ENCODE assay signal across 8 cellular contexts in the genomic region with DNA sequence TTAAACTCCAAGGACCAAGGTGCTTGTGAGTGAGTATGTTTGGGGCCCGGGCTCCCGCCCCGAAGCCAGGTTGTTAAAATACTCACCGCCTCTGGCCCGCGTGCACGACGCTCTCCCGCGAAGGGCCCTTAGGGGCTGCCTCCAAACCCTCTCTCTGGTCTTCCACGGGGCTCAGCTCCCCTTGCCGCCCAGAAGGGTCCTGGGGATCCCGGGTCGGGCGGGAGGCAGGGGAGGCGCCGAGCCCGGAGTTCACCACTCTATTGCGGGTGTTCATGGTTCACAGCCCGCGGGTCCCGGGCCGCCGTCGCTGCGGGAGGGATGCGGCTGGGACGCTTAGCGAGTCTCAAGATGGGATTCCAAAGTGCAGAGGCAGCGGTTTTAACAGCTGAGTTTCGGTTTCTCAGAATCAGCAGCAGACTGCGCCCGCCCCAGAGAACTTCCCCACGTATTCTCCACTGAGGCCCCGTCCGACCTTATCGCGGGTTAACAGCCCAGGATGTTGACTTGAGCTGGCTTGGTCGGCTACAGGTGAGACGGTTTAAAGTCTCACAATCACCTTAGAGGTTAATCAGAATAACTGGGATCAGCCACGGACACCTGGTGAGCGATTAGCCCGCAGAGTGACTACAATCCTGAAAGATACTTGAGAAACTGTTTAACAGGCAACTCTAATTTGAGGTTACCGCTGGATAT. TPM values are rescaled to one million over a fixed set of nuclear protein-coding genes. Genes with fewer than 3 reads are reported as not detected.
DNase-seq lines count a peak whose midpoint lies in the region; ATAC-seq, FAIRE-seq and TF ChIP-seq lines count a peak whose summit lies in the region.

Gene EPSTI1, minus strand, starts transcription at position 350 of the 693 bp plus-strand sequence. Its CDS starts 76 bp downstream, at position 274.

- BruUV-seq in GM12878 (replicated peaks; lab: Mats Ljungman, UMichigan), result no TSS peak

- H3K4me2 ChIP-seq in GM12878 (ENCODE audit: control insufficient read depth, insufficient read depth), result peak within 1 kb of the TSS; percentile 90

- H3K79me2 ChIP-seq in GM12878 (ENCODE audit: control insufficient read depth, insufficient read depth, low read length), result peaks cover 30% of the 10 kb centered on the region

- DNase-seq in AG04449 (ENCODE audit: low read depth, low spot score), result no peak
- peak; percentile 50 for DNase-seq in T-helper 9 cell
- DNase-seq in GM12878 (ENCODE audit: low read depth, low spot score), result no peak
- no peak for DNase-seq in NCI-H2196 treated with DMSO at 0.1 percent for 48 hours (lab: John Stamatoyannopoulos, UW; ENCODE audit: unreplicated experiment)

- ATAC-seq in HG03354 (IDR thresholded peaks at IDR 0.05; ENCODE audit: poor library complexity, severe bottlenecking, unreplicated experiment) (peak; percentile 82), GM12878 (peak; percentile 82)

- peak in 1 of 2 experiments; percentile 67; a peak in 1 of 4 replicates for TF ChIP-seq EP300 in GM12878 (IDR thresholded peaks at IDR 0.05; ENCODE audit: borderline replicate concordance in 1 of 2, control insufficient read depth in 1 of 2, low read depth in 2 of 2, low read length in 2 of 2)

- H3K9ac ChIP-seq in GM12878 (ENCODE audit: control insufficient read depth, insufficient read depth, low read length) (peak within 1 kb of the TSS; percentile 94), iPS-15b (ENCODE audit: low read depth, low read length) (no peak within 1 kb of the TSS)

- POLR2A ChIA-PET in AG04449 (lab: Yijun Ruan, JAX), result no interaction called here
- POLR2A ChIA-PET in GM12878 (lab: Charles Lee), result interaction anchor here (0.5 to 6.3 kb wide), 11 partner anchors 16 to 413 kb away, joined by 3 to 49 read pairs (median 3); partner anchors contain the start of gene DNAJC15

- peak within 1 kb of the TSS; percentile 80 for H2AFZ ChIP-seq in GM12878 (ENCODE audit: control insufficient read depth, low read depth, low read length)

- H3K4me1 ChIP-seq in GM12878 (ENCODE audit: control insufficient read depth, insufficient read depth, low read length), result peaks cover 27% of the 10 kb centered on the region
- H3K4me1 ChIP-seq in iPS-15b (ENCODE audit: control insufficient read depth, insufficient read depth, low read length), result no peaks in the 10 kb centered on the region

- no peak for FAIRE-seq in GM12878 (lab: Jason Lieb, UNC)

- peak within 1 kb of the TSS; percentile 99 for H3K27ac ChIP-seq in GM12878 (ENCODE audit: control insufficient read depth, insufficient read depth)
- H3K27ac ChIP-seq in skin epidermis, result peak within 1 kb of the TSS; percentile 66 to 98 (median 89)

- H3K36me3 ChIP-seq in GM12878 (ENCODE audit: control insufficient read depth in 2 of 2, insufficient read depth in 2 of 2, low read length in 1 of 2) (no peaks in the 10 kb centered on the region), iPS-15b (ENCODE audit: control insufficient read depth, insufficient read depth, low read length) (no peaks in the 10 kb centered on the region)

- intact Hi-C loops in GM12878 (cut with micrococcal nuclease; ENCODE audit: unreplicated experiment), result loop anchor here (1.0 to 5.0 kb wide), 3 partner anchors 31 to 610 kb away; partner anchors contain the start of gene DNAJC15

- SMC1A ChIA-PET in GM12878 (lab: Charles Lee; ENCODE audit: uncharacterized antibody, unreplicated experiment), result interaction anchor here (0.6 to 11.2 kb wide), 32 partner anchors 9 to 429 kb away, joined by 3 to 150 read pairs (median 6); partner anchors contain the start of gene DNAJC15

- TF ChIP-seq POLR2A in GM19099 (IDR thresholded peaks at IDR 0.05; ENCODE audit: extremely low read depth, insufficient read length, low read depth), result peak; percentile 86
- TF ChIP-seq POLR2A in GM12878 (IDR thresholded peaks at IDR 0.05; ENCODE audit: low read depth, low read length), result peak; percentile 85

- TF ChIP-seq CTCF in AG04449 (IDR thresholded peaks at IDR 0.05; ENCODE audit: insufficient read depth, low read length, missing control alignments) (no peak), GM12878 (IDR thresholded peaks at IDR 0.05 in 2 of 3, conservative IDR thresholded peaks at IDR 0.05 in 1 of 3; ENCODE audit: control insufficient read depth in 2 of 3, extremely low read depth in 1 of 3, insufficient read depth in 1 of 3, low read depth in 3 of 3, low read length in 3 of 3) (no peak)

- H3K9me3 ChIP-seq in GM12878 (replicated peaks; ENCODE audit: control insufficient read depth, insufficient read depth, low read length) (no peaks in the 10 kb centered on the region), iPS-15b (ENCODE audit: control insufficient read depth, insufficient read depth, low read length) (no peaks in the 10 kb centered on the region)

- in situ Hi-C loops in GM12878 (cut with MboI), result no loop called here

- no peak for TF ChIP-seq RAD21 in GM12878 (IDR thresholded peaks at IDR 0.05; ENCODE audit: insufficient read depth, low read depth, low read length)

- RAD21 ChIA-PET in GM12878 (lab: Charles Lee; ENCODE audit: unreplicated experiment), result interaction anchor here (0.7 to 7.6 kb wide), 16 partner anchors 9 to 613 kb away, joined by 3 to 51 read pairs (median 6); partner anchors contain the start of gene DNAJC15

- CTCF ChIA-PET in AG04449 (lab: Yijun Ruan, JAX) (interaction anchor here (0.8 to 8.3 kb wide), 5 partner anchors 9 to 172 kb away, joined by 3 to 65 read pairs (median 3); no protein-coding TSS in a partner anchor), GM12878 (lab: Yijun Ruan, JAX) (interaction anchor here (1.0 to 8.5 kb wide), 5 partner anchors 11 to 140 kb away, joined by 3 to 59 read pairs (median 4); partner anchors contain the start of gene DNAJC15)

- no peaks in the 10 kb centered on the region for H4K20me1 ChIP-seq in GM12878 (ENCODE audit: control insufficient read depth, insufficient read depth)

- under 1% methylated on average over 44 of the region's 44 CpGs for WGBS in GM12878 (ENCODE audit: insufficient coverage, insufficient replicate concordance, low lambda C conversion rate, missing lambda C conversion rate)

- H3K27me3 ChIP-seq in GM12878 (replicated peaks in 1 of 2; ENCODE audit: control insufficient read depth in 2 of 2, insufficient read depth in 2 of 2, low read length in 1 of 2), result no peaks in the 10 kb centered on the region
- peaks cover 24% of the 10 kb centered on the region for H3K27me3 ChIP-seq in iPS-15b (ENCODE audit: control insufficient read depth, insufficient read depth, low read length)

- H3K4me3 ChIP-seq in AG04449 (ENCODE audit: low read depth, low read length) (peak within 1 kb of the TSS; percentile 58), GM12878 (peak within 1 kb of the TSS; percentile 86), iPS-15b (ENCODE audit: low read depth, low read length) (peak within 1 kb of the TSS; percentile 59), skin epidermis (peak within 1 kb of the TSS; percentile 41 to 75 (median 47))

TF ChIP-seq in GM12878, 131 proteins besides CTCF, POLR2A, EP300 and RAD21 (continues in another document):
- 0 out of 2 replicates have a peak, but pooled peaks have one; percentile 58 for TF ChIP-seq CBX5 (IDR thresholded peaks at IDR 0.05; ENCODE audit: low read depth)
- TF ChIP-seq NBN (IDR thresholded peaks at IDR 0.05), result peak; percentile 58; the same call in 1 of the 2 replicates
- TF ChIP-seq HDAC2 (IDR thresholded peaks at IDR 0.05), result no peak
- no peak for TF ChIP-seq SMAD1 (IDR thresholded peaks at IDR 0.05; ENCODE audit: low read depth, partially characterized antibody)
- TF ChIP-seq, protein P1, sequence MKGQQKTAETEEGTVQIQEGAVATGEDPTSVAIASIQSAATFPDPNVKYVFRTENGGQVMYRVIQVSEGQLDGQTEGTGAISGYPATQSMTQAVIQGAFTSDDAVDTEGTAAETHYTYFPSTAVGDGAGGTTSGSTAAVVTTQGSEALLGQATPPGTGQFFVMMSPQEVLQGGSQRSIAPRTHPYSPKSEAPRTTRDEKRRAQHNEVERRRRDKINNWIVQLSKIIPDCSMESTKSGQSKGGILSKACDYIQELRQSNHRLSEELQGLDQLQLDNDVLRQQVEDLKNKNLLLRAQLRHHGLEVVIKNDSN (IDR thresholded peaks at IDR 0.05; ENCODE audit: borderline replicate concordance, extremely low read length, insufficient read depth, low read depth, low read length), result no peak
- TF ChIP-seq LARP7 (IDR thresholded peaks at IDR 0.05), result peak; percentile 68; the same call in 1 of the 2 replicates
- peak; percentile 60; the same call in 1 of the 2 replicates for TF ChIP-seq IRF4 (IDR thresholded peaks at IDR 0.05; ENCODE audit: low read depth, low read length)
- 0 out of 2 replicates have a peak, but pooled peaks have one; percentile 33 for TF ChIP-seq RB1 (IDR thresholded peaks at IDR 0.05; ENCODE audit: borderline replicate concordance)
- TF ChIP-seq POLR2AphosphoS5 (IDR thresholded peaks at IDR 0.05; ENCODE audit: low read length), result peak; percentile 86

RNA-seq across cellular contexts. Expression of gene EPSTI1, which starts in this region (rescaled TPM):
- total RNA-seq in GM12878 (2013; cell fraction: nucleolus; rRNA removed), result 60.8 and 68.9 TPM in 2 replicates
- 22.0 and 24.9 TPM in 2 replicates for total RNA-seq in GM12878 (2014; rRNA removed)
- 26.4 and 32.0 TPM in 2 replicates for total RNA-seq in GM12878 (2014; rRNA removed; fragmentation: Illumina TruSeq; extraction: Trizol)
- 31.4 and 43.3 TPM in 2 replicates for total RNA-seq in GM12878 (2021)
- polyA plus RNA-seq in GM12878 (2011; ENCODE audit: low read depth), result 12.9 TPM
- 31.3 and 47.1 TPM in 2 replicates for polyA plus RNA-seq in GM12878 (2011; rRNA removed)
- polyA plus RNA-seq in GM12878 (2011; cell fraction: cytosol; rRNA removed), result 14.9 and 25.8 TPM in 2 replicates
- 25.8 and 27.6 TPM in 2 replicates for polyA plus RNA-seq in GM12878 (2011; cell fraction: nucleus; rRNA removed)
- polyA plus RNA-seq in GM12878 (2012), result 18.7 and 26.8 TPM in 2 replicates
- 32.0 and 42.2 TPM in 2 replicates for polyA plus RNA-seq in GM12878 (2014; fragmentation: Illumina TruSeq; extraction: Trizol)
- 1 to 10 TPM; 4.7 to 8.9 TPM for polyA plus RNA-seq in GM12878 (2014; fragmentation: Nextera tagmentation; extraction: Ambion mirVana)
- 23.0 and 29.8 TPM in 2 replicates for polyA plus RNA-seq in GM12878 (2014; rRNA removed)
- polyA plus RNA-seq in GM12878 (2016; fragmentation: Nextera tagmentation; extraction: Ambion mirVana), result 10 to 100 TPM; 14.2 to 14.6 TPM
- polyA minus RNA-seq in GM12878 (2011; rRNA and poly(A)+ RNA removed), result 12.1 and 13.1 TPM in 2 replicates
- polyA minus RNA-seq in GM12878 (2011; cell fraction: cytosol; rRNA and poly(A)+ RNA removed), result 14.1 and 15.0 TPM in 2 replicates
- 14.9 and 26.5 TPM in 2 replicates for polyA minus RNA-seq in GM12878 (2011; cell fraction: nucleus; rRNA and poly(A)+ RNA removed)
